Comparison of ENCODE assay signal across 2 cellular contexts in the genomic region with DNA sequence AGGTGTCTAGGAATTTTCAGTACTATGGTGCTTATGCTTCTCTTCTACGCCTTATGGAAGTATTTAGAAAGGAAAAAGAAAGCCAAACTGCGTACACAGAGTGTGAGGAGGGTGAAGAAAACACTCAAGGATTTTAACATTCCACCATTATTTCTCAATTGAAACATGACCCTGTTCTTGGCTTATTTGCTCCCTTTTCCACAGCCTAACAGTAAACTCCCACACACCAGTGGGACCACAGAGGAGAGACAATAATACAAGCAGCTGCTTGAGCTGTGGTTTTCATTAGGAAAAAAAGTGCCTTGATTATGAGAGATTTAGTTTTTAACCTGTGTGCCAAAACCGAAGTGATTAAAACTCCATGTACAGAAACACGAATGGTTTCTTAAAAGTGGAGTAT.
TF ChIP-seq lines count a peak whose summit lies in the region.

No MANE protein-coding gene starts in this region.

TF ChIP-seq in IMR-90, 13 proteins besides CTCF, POLR2A, EP300 and RAD21 (continued from another document):
- TF ChIP-seq, protein P1, sequence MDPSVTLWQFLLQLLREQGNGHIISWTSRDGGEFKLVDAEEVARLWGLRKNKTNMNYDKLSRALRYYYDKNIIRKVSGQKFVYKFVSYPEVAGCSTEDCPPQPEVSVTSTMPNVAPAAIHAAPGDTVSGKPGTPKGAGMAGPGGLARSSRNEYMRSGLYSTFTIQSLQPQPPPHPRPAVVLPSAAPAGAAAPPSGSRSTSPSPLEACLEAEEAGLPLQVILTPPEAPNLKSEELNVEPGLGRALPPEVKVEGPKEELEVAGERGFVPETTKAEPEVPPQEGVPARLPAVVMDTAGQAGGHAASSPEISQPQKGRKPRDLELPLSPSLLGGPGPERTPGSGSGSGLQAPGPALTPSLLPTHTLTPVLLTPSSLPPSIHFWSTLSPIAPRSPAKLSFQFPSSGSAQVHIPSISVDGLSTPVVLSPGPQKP (IDR thresholded peaks at IDR 0.05; ENCODE audit: borderline replicate concordance, low read depth, low read length) = no peak
- no peak for TF ChIP-seq MAFK (IDR thresholded peaks at IDR 0.05; ENCODE audit: low read depth, low read length)

TF ChIP-seq in SK-N-SH treated with all-trans-retinoic acid at 6 μM for 48 hours, 23 proteins besides CTCF, POLR2A, EP300 and RAD21 (continued from another document):
- no peak for TF ChIP-seq TCF4 (CRISPR knock-in tag; IDR thresholded peaks at IDR 0.05; ENCODE audit: borderline replicate concordance)
- TF ChIP-seq ARNTL (CRISPR knock-in tag; IDR thresholded peaks at IDR 0.05; ENCODE audit: borderline replicate concordance, low read depth) = no peak
- TF ChIP-seq RARB (CRISPR knock-in tag; IDR thresholded peaks at IDR 0.05) = no peak
- no peak for TF ChIP-seq SNAI2 (CRISPR knock-in tag; IDR thresholded peaks at IDR 0.05)
- TF ChIP-seq CSDC2 (CRISPR knock-in tag; IDR thresholded peaks at IDR 0.05) = no peak
- no peak for TF ChIP-seq ISL1 (CRISPR knock-in tag; IDR thresholded peaks at IDR 0.05)
- no peak for TF ChIP-seq ZC3H10 (CRISPR knock-in tag; IDR thresholded peaks at IDR 0.05)
